Comparison of ENCODE assay signal across 19 cellular contexts in the genomic region with DNA sequence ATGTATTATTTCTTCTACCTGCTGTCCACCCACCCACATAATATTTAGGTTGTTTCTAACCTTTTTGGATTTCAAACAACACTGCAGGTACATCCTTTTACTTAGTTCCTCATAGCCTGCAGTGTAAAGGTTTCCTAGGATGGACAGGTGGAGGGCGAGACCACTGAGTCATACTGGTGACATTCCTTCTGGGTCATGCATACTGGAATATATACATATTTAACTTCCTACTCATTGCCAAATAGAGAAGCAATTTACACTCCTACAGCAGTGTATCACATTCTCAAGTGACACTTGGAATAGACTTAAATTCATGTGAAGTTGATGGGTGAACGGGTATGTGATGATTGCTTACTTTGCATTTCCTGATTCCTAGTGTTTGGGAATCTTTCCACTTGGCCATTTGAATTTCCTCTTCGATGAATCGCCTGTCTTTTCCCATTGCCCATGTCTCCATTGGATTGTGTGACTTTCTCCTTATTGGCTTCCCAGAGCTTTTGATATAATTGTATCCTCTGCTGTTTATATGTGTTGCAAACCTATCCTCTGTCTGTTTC. TPM values are rescaled to one million over a fixed set of nuclear protein-coding genes. Genes with fewer than 3 reads are reported as not detected.
DNase-seq lines count a peak whose midpoint lies in the region; ATAC-seq and TF ChIP-seq lines count a peak whose summit lies in the region.
"Had no signal": no experiment of that assay in that cellular context is flagged by ENCODE, and none has a peak within 500 bp of the region (broad histone marks: within the 10 kb centered on the region; RNA-seq: fewer than 3 reads in every experiment).

No MANE protein-coding gene starts in this region.

- no peak overlapping the region for H2AFZ ChIP-seq in PC-9

- H3K27me3 ChIP-seq in PC-9 (ENCODE audit: insufficient read depth, low read depth), result no peaks in the 10 kb centered on the region

- H3K27ac Mint-ChIP-seq in osteocyte (ENCODE audit: unreplicated experiment), result no peak overlapping the region

- no peaks in the 10 kb centered on the region for H3K9me2 ChIP-seq in PC-9 (ENCODE audit: insufficient read depth)

- H3F3A ChIP-seq in PC-9 (ENCODE audit: insufficient read depth, low read depth), result peaks cover 25% of the 10 kb centered on the region

- peaks cover 40% of the 10 kb centered on the region for H3K27me3 Mint-ChIP-seq in osteocyte (ENCODE audit: unreplicated experiment)

- H3K36me3 Mint-ChIP-seq in osteocyte (ENCODE audit: unreplicated experiment), result no peaks in the 10 kb centered on the region

- H3K9me3 ChIP-seq in PC-9 (ENCODE audit: insufficient read depth, low read depth), result no peaks in the 10 kb centered on the region
- H3K9me3 ChIP-seq: HAP-1 had no signal

- CTCF ChIA-PET in PC-9 (lab: Charles Lee), result no interaction called here

- H3K27ac ChIP-seq in PC-9, result peak overlapping the region; percentile 60
- H3K27ac ChIP-seq: SK-N-MC had no signal

- no peaks in the 10 kb centered on the region for H4K20me1 ChIP-seq in PC-9 (ENCODE audit: insufficient read depth)

- H3K36me3 ChIP-seq in PC-9 (ENCODE audit: low read depth), result no peaks in the 10 kb centered on the region
- H3K36me3 ChIP-seq: HAP-1 had no signal

- BruUV-seq in PC-9 (replicated peaks; lab: Mats Ljungman, UMichigan), result no TSS peak

- peak overlapping the region; percentile 40 for H3K4me2 ChIP-seq in PC-9

- H3K79me2 ChIP-seq in PC-9 (ENCODE audit: low read depth), result no peaks in the 10 kb centered on the region

- H3K4me1 Mint-ChIP-seq in osteocyte (ENCODE audit: unreplicated experiment), result no peaks in the 10 kb centered on the region

- TF ChIP-seq CTCF in PC-9 (conservative IDR thresholded peaks at IDR 0.05) (no peak), epithelial cell of esophagus (IDR thresholded peaks at IDR 0.05; ENCODE audit: insufficient read depth, low read depth, low read length, missing control alignments) (no peak), osteocyte (IDR thresholded peaks at IDR 0.05) (no peak)

- POLR2A ChIA-PET in PC-9 (lab: Charles Lee; ENCODE audit: unreplicated experiment), result no interaction called here

- H3K4me3 Mint-ChIP-seq in osteocyte (ENCODE audit: unreplicated experiment), result no peak overlapping the region

- H3K9me3 Mint-ChIP-seq in osteocyte (ENCODE audit: unreplicated experiment), result peaks cover 11% of the 10 kb centered on the region

- ATAC-seq in GM18520 (IDR thresholded peaks at IDR 0.05; ENCODE audit: unreplicated experiment), result no peak
- ATAC-seq: GM12878, Right ventricle myocardium inferior had no signal

- H3K4me3 ChIP-seq in PC-9 (no peak overlapping the region), epithelial cell of esophagus (ENCODE audit: low read length) (no peak overlapping the region)
- H3K4me3 ChIP-seq: GM12878, HAP-1, SK-N-MC had no signal

- intact Hi-C loops in PC-9 (cut with micrococcal nuclease; ENCODE audit: unreplicated experiment), result no loop called here

- DNase-seq in HCEC 1CT (peak; percentile 22), PC-9 (peak; percentile 52 to 98), epithelial cell of esophagus (ENCODE audit: low read depth) (peak; percentile 25), renal cortical epithelial cell (ENCODE audit: low read depth) (peak; percentile 6), osteocyte (ENCODE audit: extremely low spot score, unreplicated experiment) (no peak), NCI-H1048 (lab: John Stamatoyannopoulos, UW) (no peak)
- DNase-seq: C1 segment of cervical spinal cord, DMS153, NCI-H1092, NCI-H1694, NCI-H2107, NCI-H345, NCI-H526 treated with DMSO at 0.1 percent for 48 hours had no signal

- peaks cover 43% of the 10 kb centered on the region for H3K4me1 ChIP-seq in PC-9 (replicated peaks; ENCODE audit: insufficient read depth)
- H3K4me1 ChIP-seq: HAP-1 had no signal

RNA-seq across cellular contexts. Expression of a gene that starts 8.2 kb away (rescaled TPM):
- total RNA-seq in PC-9 (2021) (32.9 and 40.9 TPM in 2 replicates), renal cortical epithelial cell (0.20 and 2.6 TPM in 2 replicates), osteocyte (not detected in 2 replicates)
- total RNA-seq: OCI-LY7 had no signal

Comparison
In these comparisons a context has a peak if more than half of its experiments do, and no peak if none do; other contexts are left out.
1. DNase-seq: peak in HCEC 1CT (single experiment), PC-9 (2 of 2), epithelial cell of esophagus (single experiment) and renal cortical epithelial cell (single experiment); none in osteocyte (single experiment) and NCI-H1048 (single experiment).